Comparison of ENCODE assay signal across 15 cellular contexts in the genomic region with DNA sequence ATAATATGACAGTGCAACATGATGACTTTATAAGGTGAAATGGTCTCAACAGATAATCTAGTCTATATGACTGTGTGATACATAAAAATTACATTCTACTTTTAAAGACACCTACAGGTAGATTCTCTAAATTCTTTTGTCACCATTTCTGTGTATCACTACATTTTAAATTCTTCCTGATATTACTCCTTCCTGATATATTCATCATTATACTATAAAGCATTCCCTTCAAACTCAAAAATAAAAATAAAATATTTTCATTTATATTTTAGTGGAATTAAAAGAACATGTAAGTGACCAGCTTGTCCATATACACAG.
DNase-seq lines count a peak whose midpoint lies in the region; ATAC-seq and TF ChIP-seq lines count a peak whose summit lies in the region.
"Had no signal": no experiment of that assay in that cellular context is flagged by ENCODE, and none has a peak within 500 bp of the region (broad histone marks: within the 10 kb centered on the region; RNA-seq: fewer than 3 reads in every experiment).

No MANE protein-coding gene starts in this region.

- no peaks in the 10 kb centered on the region for H4K20me1 ChIP-seq in KMS-11 (ENCODE audit: insufficient read depth)

- no peak overlapping the region for H2AFZ ChIP-seq in KMS-11 (ENCODE audit: low read depth)
- H2AFZ ChIP-seq: GM23248 had no signal

- in situ Hi-C loops in KBM-7 (cut with MboI; ENCODE audit: low pct_unique_long_range_greater_than_20kb, low sequenced_read_pairs), result loop anchor here (25.0 kb wide), 1 partner anchor 1022 kb away; no protein-coding TSS in a partner anchor

- intact Hi-C loops in activated CD8-positive, alpha-beta T cell treated with anti-CD3 and anti-CD28 coated beads for 36 hours (cut with micrococcal nuclease), result loop anchor here (5.0 kb wide), 1 partner anchor 738 kb away; no protein-coding TSS in a partner anchor

- no peak overlapping the region for H3K4me2 ChIP-seq in KMS-11

- no peak overlapping the region for H3K27ac Mint-ChIP-seq in activated CD8-positive, alpha-beta T cell treated with anti-CD3 and anti-CD28 coated beads for 36 hours
- no peak overlapping the region for H3K27ac Mint-ChIP-seq in activated CD8-positive, alpha-beta T cell treated with anti-CD3 and anti-CD28 coated beads, Interleukin-2, amount 10 ng/mL, durations not matched to agents 7 days and 5 days
- H3K27ac Mint-ChIP-seq in chondrocyte (ENCODE audit: unreplicated experiment), result no peak overlapping the region
- no peak overlapping the region for H3K27ac Mint-ChIP-seq in type B pancreatic cell
- H3K27ac Mint-ChIP-seq: CD8-positive, alpha-beta memory T cell had no signal

- peaks cover 6% of the 10 kb centered on the region for H3K9me3 Mint-ChIP-seq in activated CD8-positive, alpha-beta T cell treated with anti-CD3 and anti-CD28 coated beads for 36 hours
- peaks cover 3% of the 10 kb centered on the region for H3K9me3 Mint-ChIP-seq in activated CD8-positive, alpha-beta T cell treated with anti-CD3 and anti-CD28 coated beads, Interleukin-2, amount 10 ng/mL, durations not matched to agents 7 days and 5 days (ENCODE audit: insufficient read depth)
- H3K9me3 Mint-ChIP-seq in chondrocyte (ENCODE audit: low read depth), result peaks cover 4% of the 10 kb centered on the region
- no peaks in the 10 kb centered on the region for H3K9me3 Mint-ChIP-seq in type B pancreatic cell

- no peaks in the 10 kb centered on the region for H3K36me3 ChIP-seq in KMS-11 (ENCODE audit: insufficient read depth)
- H3K36me3 ChIP-seq: SJSA1 had no signal

- H3K4me3 Mint-ChIP-seq in activated CD8-positive, alpha-beta T cell treated with anti-CD3 and anti-CD28 coated beads for 36 hours, result no peak overlapping the region
- no peak overlapping the region for H3K4me3 Mint-ChIP-seq in activated CD8-positive, alpha-beta T cell treated with anti-CD3 and anti-CD28 coated beads, Interleukin-2, amount 10 ng/mL, durations not matched to agents 7 days and 5 days
- H3K4me3 Mint-ChIP-seq in chondrocyte (ENCODE audit: unreplicated experiment), result no peak overlapping the region
- no peak overlapping the region for H3K4me3 Mint-ChIP-seq in type B pancreatic cell
- H3K4me3 Mint-ChIP-seq: CD8-positive, alpha-beta memory T cell had no signal

- DNase-seq in activated CD8-positive, alpha-beta T cell treated with anti-CD3 and anti-CD28 coated beads for 36 hours, result no peak
- no peak for DNase-seq in activated CD8-positive, alpha-beta T cell treated with anti-CD3 and anti-CD28 coated beads, Interleukin-2, amount 10 ng/mL, durations not matched to agents 7 days and 5 days
- DNase-seq in chondrocyte (ENCODE audit: low spot score), result no peak
- no peak for DNase-seq in type B pancreatic cell (ENCODE audit: extremely low spot score, unreplicated experiment)
- DNase-seq in KBM-7, result no peak
- no peak for DNase-seq in GM03348 (ENCODE audit: low spot score)
- DNase-seq: 8988T; CD8-positive, alpha-beta memory T cell; NCI-H2081 treated with DMSO at 0.1 percent for 48 hours; NCI-H748 treated with DMSO at 0.1 percent for 48 hours; NK-92 treated with Interleukin-12 subunit alpha and Interleukin-12 subunit beta, amount 100 ng/mL, for 24 hours had no signal

- no peak overlapping the region for H3K27ac ChIP-seq in KMS-11
- H3K27ac ChIP-seq: GM23248, SJSA1 had no signal

- POLR2A ChIA-PET in activated CD8-positive, alpha-beta T cell treated with anti-CD3 and anti-CD28 coated beads for 36 hours (lab: Charles Lee), result no interaction called here
- POLR2A ChIA-PET in activated CD8-positive, alpha-beta T cell treated with anti-CD3 and anti-CD28 coated beads, Interleukin-2, amount 10 ng/mL, durations not matched to agents 7 days and 5 days (lab: Charles Lee), result no interaction called here

- H3K4me3 ChIP-seq in KMS-11 (IDR thresholded peaks at IDR 0.05; ENCODE audit: insufficient read depth, low read depth, low read length), result no peak overlapping the region
- H3K4me3 ChIP-seq: GM23248, SJSA1 had no signal

- TF ChIP-seq CTCF in activated CD8-positive, alpha-beta T cell treated with anti-CD3 and anti-CD28 coated beads for 36 hours (IDR thresholded peaks at IDR 0.05), result peak; percentile 39
- TF ChIP-seq CTCF in KMS-11 (conservative IDR thresholded peaks at IDR 0.05; ENCODE audit: low read depth, low read length) (peak; percentile 51; the same call in 1 of the 2 replicates), chondrocyte (IDR thresholded peaks at IDR 0.05) (peak; percentile 64), type B pancreatic cell (conservative IDR thresholded peaks at IDR 0.05) (peak; percentile 17)

- H3K4me1 ChIP-seq in KMS-11 (ENCODE audit: low read depth, poor library complexity, severe bottlenecking), result no peaks in the 10 kb centered on the region
- H3K4me1 ChIP-seq: SJSA1 had no signal

- no peak for ATAC-seq in activated CD8-positive, alpha-beta T cell treated with anti-CD3 and anti-CD28 coated beads for 36 hours
- ATAC-seq in activated CD8-positive, alpha-beta T cell treated with anti-CD3 and anti-CD28 coated beads, Interleukin-2, amount 10 ng/mL, durations not matched to agents 7 days and 5 days, result no peak
- no peak for ATAC-seq in GM21576 (IDR thresholded peaks at IDR 0.05; ENCODE audit: unreplicated experiment)

- CTCF ChIA-PET in activated CD8-positive, alpha-beta T cell treated with anti-CD3 and anti-CD28 coated beads for 36 hours (lab: Charles Lee), result interaction anchor here (0.9 to 1.6 kb wide), 8 partner anchors 9 to 33 kb away, joined by 3 to 6 read pairs (median 4); no protein-coding TSS in a partner anchor
- CTCF ChIA-PET in activated CD8-positive, alpha-beta T cell treated with anti-CD3 and anti-CD28 coated beads, Interleukin-2, amount 10 ng/mL, durations not matched to agents 7 days and 5 days (lab: Charles Lee), result interaction anchor here (0.8 to 1.5 kb wide), 3 partner anchors 9 to 728 kb away, joined by 3 to 4 read pairs (median 3); no protein-coding TSS in a partner anchor

- no peaks in the 10 kb centered on the region for H3K36me3 Mint-ChIP-seq in activated CD8-positive, alpha-beta T cell treated with anti-CD3 and anti-CD28 coated beads for 36 hours (ENCODE audit: low read depth)
- no peaks in the 10 kb centered on the region for H3K36me3 Mint-ChIP-seq in activated CD8-positive, alpha-beta T cell treated with anti-CD3 and anti-CD28 coated beads, Interleukin-2, amount 10 ng/mL, durations not matched to agents 7 days and 5 days (ENCODE audit: low read depth)
- H3K36me3 Mint-ChIP-seq in chondrocyte (ENCODE audit: low read depth) (no peaks in the 10 kb centered on the region), type B pancreatic cell (no peaks in the 10 kb centered on the region)
- H3K36me3 Mint-ChIP-seq: CD8-positive, alpha-beta memory T cell had no signal

- no peaks in the 10 kb centered on the region for H3K27me3 ChIP-seq in KMS-11 (ENCODE audit: insufficient read depth, low read depth)
- H3K27me3 ChIP-seq: SJSA1 had no signal

- H3K9ac ChIP-seq in KMS-11, result no peak overlapping the region
- H3K9ac ChIP-seq: GM23248 had no signal

- no peaks in the 10 kb centered on the region for H3K27me3 Mint-ChIP-seq in activated CD8-positive, alpha-beta T cell treated with anti-CD3 and anti-CD28 coated beads for 36 hours
- H3K27me3 Mint-ChIP-seq in activated CD8-positive, alpha-beta T cell treated with anti-CD3 and anti-CD28 coated beads, Interleukin-2, amount 10 ng/mL, durations not matched to agents 7 days and 5 days (ENCODE audit: low read depth), result no peaks in the 10 kb centered on the region
- H3K27me3 Mint-ChIP-seq in chondrocyte (ENCODE audit: low read depth) (peaks cover 6% of the 10 kb centered on the region), type B pancreatic cell (no peaks in the 10 kb centered on the region)
- H3K27me3 Mint-ChIP-seq: CD8-positive, alpha-beta memory T cell had no signal

- H3K79me2 ChIP-seq in KMS-11 (ENCODE audit: insufficient read depth, low read depth), result no peaks in the 10 kb centered on the region

- H3K4me1 Mint-ChIP-seq in activated CD8-positive, alpha-beta T cell treated with anti-CD3 and anti-CD28 coated beads for 36 hours (ENCODE audit: low read depth), result no peaks in the 10 kb centered on the region
- no peaks in the 10 kb centered on the region for H3K4me1 Mint-ChIP-seq in activated CD8-positive, alpha-beta T cell treated with anti-CD3 and anti-CD28 coated beads, Interleukin-2, amount 10 ng/mL, durations not matched to agents 7 days and 5 days (ENCODE audit: low read depth)
- H3K4me1 Mint-ChIP-seq in chondrocyte (ENCODE audit: low read depth) (no peaks in the 10 kb centered on the region), type B pancreatic cell (ENCODE audit: unreplicated experiment) (peaks cover 5% of the 10 kb centered on the region)
- H3K4me1 Mint-ChIP-seq: CD8-positive, alpha-beta memory T cell had no signal
